ENCODE assay signal across 1 cellular context in the genomic region with DNA sequence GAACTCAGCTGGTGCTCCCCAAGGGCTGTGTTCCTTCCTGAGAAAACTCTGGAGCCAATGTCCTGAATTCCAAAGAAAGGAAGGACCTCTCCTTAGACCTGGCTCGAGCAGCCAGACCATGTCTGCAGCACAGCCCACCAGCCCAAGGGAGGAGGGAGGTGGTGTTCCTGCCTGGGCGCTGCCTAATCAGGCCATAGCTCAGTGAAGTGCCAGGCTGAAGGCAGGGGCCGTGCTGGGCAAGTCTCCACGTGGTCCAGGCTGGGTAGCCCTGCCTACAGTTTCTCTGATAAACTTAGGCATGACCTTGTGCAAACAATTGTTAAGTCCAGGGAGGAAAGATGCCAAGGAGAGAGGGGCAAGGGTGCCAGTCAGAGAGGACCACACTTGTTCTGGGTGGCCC.
TF ChIP-seq lines count a peak whose summit lies in the region.

No MANE protein-coding gene starts in this region.

TF ChIP-seq in IMR-90, 13 proteins besides CTCF, POLR2A, EP300 and RAD21 (continued from another document):
- TF ChIP-seq CHD1 (IDR thresholded peaks at IDR 0.05; ENCODE audit: low read depth, low read length), result no peak
